In genomic region chr6:69705954-69706353, GRCh38 we compare ENCODE assay signal across 26 cellular contexts.
DNase-seq lines count a peak whose midpoint lies in the region; ATAC-seq and TF ChIP-seq lines count a peak whose summit lies in the region.
"Had no signal": no experiment of that assay in that cellular context is flagged by ENCODE, and none has a peak within 500 bp of the region (broad histone marks: within the 10 kb centered on the region; RNA-seq: fewer than 3 reads in every experiment).

No MANE protein-coding gene starts in this region.

- 79 to 85% methylated on average over 4 of the region's 4 CpGs for WGBS in heart right ventricle, 2 donors

- H3K36me3 ChIP-seq in heart right ventricle, result peaks cover 0 to 51% (median 12%) of the 10 kb centered on the region in 9 donors
- H3K36me3 ChIP-seq: SJSA1 had no signal

- TF ChIP-seq CTCF in epithelial cell of proximal tubule (conservative IDR thresholded peaks at IDR 0.05; ENCODE audit: low read depth, low read length) (peak; percentile 28), heart right ventricle (IDR thresholded peaks at IDR 0.05) (no peak), GM13976 (IDR thresholded peaks at IDR 0.05; ENCODE audit: borderline replicate concordance, control extremely low read depth, extremely low read depth, insufficient read depth, missing control alignments) (no peak)

- DNase-seq in DMS53 (lab: John Stamatoyannopoulos, UW) (peak; percentile 16), DMS53 treated with DMSO at 0.1 percent for 48 hours (lab: John Stamatoyannopoulos, UW; ENCODE audit: unreplicated experiment) (no peak), SK-MEL-5 (ENCODE audit: low read depth, low spot score) (peak; percentile 17), epithelial cell of proximal tubule (ENCODE audit: low read depth) (no peak), heart right ventricle (no peak), GM13976 (ENCODE audit: low spot score) (no peak)
- DNase-seq: activated CD4-positive, alpha-beta T cell treated with anti-CD3 and anti-CD28 coated beads, Interleukin-2, amount 50 U/mL, for 48 hours; activated CD4-positive, CD25-positive, alpha-beta regulatory T cell treated with anti-CD3 and anti-CD28 coated beads, Interleukin-2, amount 50 U/mL, for 72 hours; activated naive CD4-positive, alpha-beta T cell treated with Interleukin-2 at 50 U/mL for 16 hours; CD4-positive, alpha-beta T cell; central memory CD4-positive, alpha-beta T cell; effector memory CD8-positive, alpha-beta T cell; foreskin fibroblast; HFFc6; NCI-H1048; NCI-H1694; NCI-H446 treated with DMSO at 0.1 percent for 48 hours; NCI-H774; occipital lobe; RPMI8226; substantia nigra had no signal

- ATAC-seq in heart right ventricle (no peak), GM21737 (IDR thresholded peaks at IDR 0.05; ENCODE audit: unreplicated experiment) (no peak), HG03135 (IDR thresholded peaks at IDR 0.05; ENCODE audit: unreplicated experiment) (no peak)
- ATAC-seq: effector memory CD8-positive, alpha-beta T cell; stimulated activated memory B cell treated with anti-CD40 and anti-IgM and Interleukin-4, amounts not matched to agents 10 μg/mL and 1 μg/mL and 100 μg/mL, for 72 hours had no signal

- no peaks in the 10 kb centered on the region for H3K27me3 ChIP-seq in heart right ventricle
- H3K27me3 ChIP-seq: esophagus muscularis mucosa, SJSA1 had no signal

- intact Hi-C loops in heart right ventricle (cut with DNase I), result loop anchor here in 1 of 10 donors (10.0 kb wide), 1 partner anchor 731 kb away; no protein-coding TSS in a partner anchor

- no peak overlapping the region for H3K27ac ChIP-seq in heart right ventricle
- H3K27ac ChIP-seq: esophagus muscularis mucosa, SJSA1 had no signal

- no peaks in the 10 kb centered on the region for H3K4me1 ChIP-seq in heart right ventricle
- H3K4me1 ChIP-seq: esophagus muscularis mucosa, SJSA1 had no signal

- in situ Hi-C loops in SK-MEL-5 (cut with HindIII; ENCODE audit: low pct_unique_long_range_greater_than_20kb, low sequenced_read_pairs), result no loop called here
- in situ Hi-C loops in GM13976 (cut with MboI; ENCODE audit: low sequenced_read_pairs, unreplicated experiment), result no loop called here

- H3K4me3 ChIP-seq in epithelial cell of proximal tubule (ENCODE audit: low read depth, low read length) (no peak overlapping the region), heart right ventricle (no peak overlapping the region)
- H3K4me3 ChIP-seq: esophagus muscularis mucosa, SJSA1 had no signal

- H3K9me3 ChIP-seq in heart right ventricle, result no peaks in the 10 kb centered on the region
- H3K9me3 ChIP-seq: esophagus muscularis mucosa, SJSA1 had no signal

Comparison
In these comparisons a context has a peak if more than half of its experiments do, and no peak if none do; other contexts are left out.
1. DNase-seq: peak in DMS53 (single experiment) and SK-MEL-5 (single experiment); none in DMS53 treated with DMSO at 0.1 percent for 48 hours (single experiment), epithelial cell of proximal tubule (single experiment), heart right ventricle (0 of 2) and GM13976 (single experiment).